9 cellular contexts compared by ENCODE assay signal in genomic region chr9:32581512-32582143, GRCh38. TPM values are rescaled to one million over a fixed set of nuclear protein-coding genes. Genes with fewer than 3 reads are reported as not detected.
DNase-seq lines count a peak whose midpoint lies in the region; ATAC-seq and TF ChIP-seq lines count a peak whose summit lies in the region.
"Had no signal": no experiment of that assay in that cellular context is flagged by ENCODE, and none has a peak within 500 bp of the region (broad histone marks: within the 10 kb centered on the region; RNA-seq: fewer than 3 reads in every experiment).

No MANE protein-coding gene starts in this region.

- DNase-seq in stimulated activated naive CD4-positive, alpha-beta T cell (lab: John Stamatoyannopoulos, UW) = peak in 4 of 6 experiments; percentile 9 to 45 (median 26)
- no peak for DNase-seq in stimulated activated naive CD4-positive, alpha-beta T cell treated with Interleukin-2 at 50 U/mL for 16 hours (lab: John Stamatoyannopoulos, UW)
- DNase-seq in HS-27A (ENCODE audit: low read depth) (peak; percentile 36), NT2/D1 (ENCODE audit: low read depth, low spot score) (peak; percentile 66), MCF 10A (ENCODE audit: unreplicated experiment) (peak; percentile 67)
- no peak for DNase-seq in activated CD8-positive, alpha-beta memory T cell treated with anti-CD3 and anti-CD28 coated beads for 24 hours

- TF ChIP-seq CTCF in MCF 10A (IDR thresholded peaks at IDR 0.05; ENCODE audit: unreplicated experiment) (peak; percentile 56), liver (IDR thresholded peaks at IDR 0.05; ENCODE audit: low read depth, low read length, missing input control) (peak; percentile 52)

- intact Hi-C loops in MCF 10A (cut with micrococcal nuclease) = loop anchor here (1.0 to 10.0 kb wide), 2 partner anchors 387 to 643 kb away; no protein-coding TSS in a partner anchor

- CTCF ChIA-PET in MCF 10A (lab: Yijun Ruan, JAX) = interaction anchor here (0.6 to 20.5 kb wide), 54 partner anchors 8 to 457 kb away, joined by 3 to 601 read pairs (median 4); partner anchors contain the start of genes ACO1, NDUFB6, RIGI and SMIM27

- H3K9me3 ChIP-seq in NT2/D1 (ENCODE audit: insufficient read depth, low read length) = no peaks in the 10 kb centered on the region
- no peaks in the 10 kb centered on the region for H3K9me3 ChIP-seq in liver (ENCODE audit: control insufficient read depth in 4 of 4, low read length in 3 of 4)

- no peaks in the 10 kb centered on the region for H3K27me3 Mint-ChIP-seq in MCF 10A (ENCODE audit: insufficient read depth, unreplicated experiment)

- H3K36me3 ChIP-seq in NT2/D1 (ENCODE audit: insufficient read depth, insufficient read length, low read length) (no peaks in the 10 kb centered on the region), liver (ENCODE audit: control insufficient read depth in 4 of 4, insufficient read depth in 3 of 4, low read depth in 1 of 4, low read length in 3 of 4) (no peaks in the 10 kb centered on the region)

- H3K27me3 ChIP-seq in NT2/D1 (ENCODE audit: insufficient read depth, insufficient read length) = no peaks in the 10 kb centered on the region
- H3K27me3 ChIP-seq in liver (ENCODE audit: control insufficient read depth in 4 of 4, insufficient read depth in 4 of 4, low read length in 3 of 4) = no peaks in the 10 kb centered on the region

- no peak overlapping the region for H3K27ac ChIP-seq in liver (ENCODE audit: low read depth in 1 of 2, low read length in 2 of 2)

- H3K4me3 Mint-ChIP-seq in MCF 10A (ENCODE audit: unreplicated experiment) = no peak overlapping the region
- H3K4me3 Mint-ChIP-seq: stimulated activated naive CD8-positive, alpha-beta T cell treated with anti-CD3 and anti-CD28 coated beads, Interleukin-15, Interleukin-2, amounts not matched to agents 100 ng/mL and 50 ng/mL, for 24 hours had no signal

- H3K4me1 ChIP-seq in NT2/D1 (ENCODE audit: insufficient read depth, insufficient read length) (no peaks in the 10 kb centered on the region), liver (ENCODE audit: control insufficient read depth in 4 of 4, insufficient read depth in 4 of 4, low read length in 3 of 4) (peaks cover 0 to 8% (median 3%) of the 10 kb centered on the region in 4 donors)

- H3K4me3 ChIP-seq in NT2/D1 (ENCODE audit: insufficient read length, low read depth) (no peak overlapping the region), liver (ENCODE audit: low read depth in 1 of 3, low read length in 3 of 3) (no peak overlapping the region)

- POLR2A ChIA-PET in MCF 10A (lab: Yijun Ruan, JAX) = interaction anchor here (0.6 to 3.4 kb wide), 7 partner anchors 9 to 443 kb away, joined by 3 to 43 read pairs (median 4); partner anchors contain the start of genes ACO1, DNAJA1 and RIGI

- BruUV-seq in MCF 10A (replicated peaks; lab: Mats Ljungman, UMichigan) = no TSS peak

- WGBS in liver = 38% methylated on average over 3 of the region's 3 CpGs

- H3K4me1 Mint-ChIP-seq in MCF 10A (ENCODE audit: insufficient read depth, unreplicated experiment) = no peaks in the 10 kb centered on the region

- no peak overlapping the region for H3K9ac ChIP-seq in NT2/D1 (ENCODE audit: insufficient read length, low read depth)
- H3K9ac ChIP-seq in liver (ENCODE audit: low read depth in 1 of 2, low read length in 2 of 2) = no peak overlapping the region

- no peaks in the 10 kb centered on the region for H3K9me3 Mint-ChIP-seq in MCF 10A (ENCODE audit: unreplicated experiment)
- H3K9me3 Mint-ChIP-seq: stimulated activated naive CD8-positive, alpha-beta T cell treated with anti-CD3 and anti-CD28 coated beads, Interleukin-15, Interleukin-2, amounts not matched to agents 100 ng/mL and 50 ng/mL, for 24 hours had no signal

- ATAC-seq in GM21381 (IDR thresholded peaks at IDR 0.05; ENCODE audit: unreplicated experiment) = no peak

- no peak overlapping the region for H3K27ac Mint-ChIP-seq in MCF 10A (ENCODE audit: low read depth, unreplicated experiment)
- H3K27ac Mint-ChIP-seq: stimulated activated naive CD8-positive, alpha-beta T cell treated with anti-CD3 and anti-CD28 coated beads, Interleukin-15, Interleukin-2, amounts not matched to agents 100 ng/mL and 50 ng/mL, for 24 hours had no signal

- peak; percentile 75 to 85 for TF ChIP-seq RAD21 in liver (IDR thresholded peaks at IDR 0.05)

- H3K36me3 Mint-ChIP-seq in MCF 10A (ENCODE audit: insufficient read depth, unreplicated experiment) = no peaks in the 10 kb centered on the region

TF ChIP-seq in liver, 16 proteins besides CTCF, POLR2A, EP300 and RAD21:
- no peak for TF ChIP-seq TAF1 (conservative IDR thresholded peaks at IDR 0.05)
- no peak for TF ChIP-seq HNF4A (conservative IDR thresholded peaks at IDR 0.05)
- TF ChIP-seq HNF4G (IDR thresholded peaks at IDR 0.05) = no peak
- TF ChIP-seq GABPA (IDR thresholded peaks at IDR 0.05 in 1 of 2, conservative IDR thresholded peaks at IDR 0.05 in 1 of 2) = no peak
- no peak for TF ChIP-seq YY1 (IDR thresholded peaks at IDR 0.05)
- no peak for TF ChIP-seq REST (IDR thresholded peaks at IDR 0.05)
- no peak for TF ChIP-seq ZBTB33 (IDR thresholded peaks at IDR 0.05)
- TF ChIP-seq, protein P1, sequence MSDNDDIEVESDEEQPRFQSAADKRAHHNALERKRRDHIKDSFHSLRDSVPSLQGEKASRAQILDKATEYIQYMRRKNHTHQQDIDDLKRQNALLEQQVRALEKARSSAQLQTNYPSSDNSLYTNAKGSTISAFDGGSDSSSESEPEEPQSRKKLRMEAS (IDR thresholded peaks at IDR 0.05) = no peak
- TF ChIP-seq NR2F2 (IDR thresholded peaks at IDR 0.05) = no peak
- TF ChIP-seq RXRA (IDR thresholded peaks at IDR 0.05) = no peak
- TF ChIP-seq FOXA2 (IDR thresholded peaks at IDR 0.05) = no peak

RNA-seq across cellular contexts. Expression of gene NDUFB6, which starts 8.7 kb away (rescaled TPM):
- total RNA-seq in MCF 10A (2022) = 56.1 and 59.6 TPM in 2 replicates
- 10 to 100 TPM; 22.3 to 28.6 TPM for total RNA-seq in liver
- 100 to 1,000 TPM in 1 of 2 donors, 10 to 100 TPM in 1; 36.3 to 118 TPM for polyA plus RNA-seq in liver

RNA-seq across cellular contexts. Expression of gene TOPORS, which starts 29.2 kb away (rescaled TPM):
- total RNA-seq in MCF 10A (2022) (16.7 and 18.4 TPM in 2 replicates), liver (10 to 100 TPM; 14.7 to 19.9 TPM)
- 1 to 10 TPM; 4.8 to 6.0 TPM for polyA plus RNA-seq in liver

RNA-seq across cellular contexts. Expression of gene SMIM27, which starts 29.5 kb away (rescaled TPM):
- total RNA-seq in MCF 10A (2022) = 7.4 and 7.8 TPM in 2 replicates
- 1 to 10 TPM; 1.0 to 6.2 TPM for total RNA-seq in liver
- 10 to 100 TPM in 1 of 2 donors, 1 to 10 TPM in 1; 2.6 to 17.0 TPM for polyA plus RNA-seq in liver

RNA-seq across cellular contexts. Expression of gene TAF1L, which starts 53.8 kb away (rescaled TPM):
- total RNA-seq in MCF 10A (2022) (not detected in 2 replicates), liver (not detected)
- polyA plus RNA-seq in liver = not detected

RNA-seq across cellular contexts. Expression of gene RIGI, which starts 55.6 kb away (rescaled TPM):
- 3.0 and 3.2 TPM in 2 replicates for total RNA-seq in MCF 10A (2022)
- 1 to 10 TPM; 6.7 to 7.4 TPM for total RNA-seq in liver
- 1 to 10 TPM; 2.6 to 5.9 TPM for polyA plus RNA-seq in liver

Comparison
In these comparisons a context has a peak if more than half of its experiments do, and no peak if none do; other contexts are left out.
1. DNase-seq: peak in stimulated activated naive CD4-positive, alpha-beta T cell (4 of 6), HS-27A (single experiment), NT2/D1 (single experiment) and MCF 10A (single experiment); none in stimulated activated naive CD4-positive, alpha-beta T cell treated with Interleukin-2 at 50 U/mL for 16 hours (single experiment) and activated CD8-positive, alpha-beta memory T cell treated with anti-CD3 and anti-CD28 coated beads for 24 hours (single experiment).